10 cellular contexts compared by ENCODE assay signal in the genomic region with DNA sequence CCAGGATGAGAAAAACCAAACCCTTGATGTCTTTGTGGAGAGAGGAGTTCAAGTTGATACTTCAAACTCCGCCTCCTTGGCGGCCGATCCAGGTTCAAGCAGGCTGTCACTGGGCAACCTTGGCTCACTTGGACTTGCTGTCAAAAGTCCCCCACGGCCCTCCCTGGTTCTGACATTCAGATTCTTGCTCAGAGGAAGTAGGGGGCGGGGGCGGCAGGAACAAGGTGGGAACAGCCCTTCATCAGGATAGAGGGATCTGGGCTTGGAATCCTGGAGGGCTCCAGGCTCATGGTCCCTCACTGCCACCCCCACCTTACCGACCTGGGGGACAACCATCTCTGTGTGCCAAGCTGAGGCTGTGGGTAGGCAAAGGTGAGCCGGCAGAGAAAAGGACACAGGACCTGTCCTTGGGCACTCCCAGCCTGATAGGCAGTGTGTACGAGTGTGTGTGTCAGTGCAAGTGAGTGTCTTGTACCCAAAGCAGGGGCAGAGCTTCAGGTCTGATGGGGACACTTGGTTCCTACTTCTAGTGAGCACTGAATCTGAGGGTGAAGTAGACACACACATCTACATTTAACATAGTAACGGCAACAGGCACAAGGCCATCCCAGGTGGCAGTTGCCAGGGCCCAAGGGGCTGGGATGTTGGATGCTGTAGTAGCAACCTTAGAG. TPM values are rescaled to one million over a fixed set of nuclear protein-coding genes. Genes with fewer than 3 reads are reported as not detected.
DNase-seq lines count a peak whose midpoint lies in the region; ATAC-seq, FAIRE-seq and TF ChIP-seq lines count a peak whose summit lies in the region.
"Had no signal": no experiment of that assay in that cellular context is flagged by ENCODE, and none has a peak within 500 bp of the region (broad histone marks: within the 10 kb centered on the region; RNA-seq: fewer than 3 reads in every experiment).

No MANE protein-coding gene starts in this region.

- peaks cover 23% of the 10 kb centered on the region for H3K36me3 Mint-ChIP-seq in T-helper 17 cell (ENCODE audit: low read depth)

- no peak for ATAC-seq in T-helper 17 cell

- H3K27ac ChIP-seq in effector memory CD4-positive, alpha-beta T cell (ENCODE audit: insufficient read depth, low read length, poor library complexity, severe bottlenecking), result peak overlapping the region; percentile 98
- H3K27ac ChIP-seq in skin epidermis, result peak overlapping the region in 20 of 21 experiments; percentile 82 to 99 (median 94)

- peaks cover 73% of the 10 kb centered on the region for H3K4me1 ChIP-seq in effector memory CD4-positive, alpha-beta T cell (ENCODE audit: control insufficient read depth, insufficient read depth, low read length, poor library complexity, severe bottlenecking)

- FAIRE-seq in GM12892 (lab: Jason Lieb, UNC), result peak; percentile 71

- peak overlapping the region; percentile 98 for H3K4me3 ChIP-seq in effector memory CD4-positive, alpha-beta T cell (ENCODE audit: insufficient read depth, low read depth, low read length, poor library complexity, severe bottlenecking)
- peak overlapping the region in 4 of 7 experiments; percentile 6 to 59 (median 8) for H3K4me3 ChIP-seq in skin epidermis

- H3K27me3 Mint-ChIP-seq in T-helper 17 cell, result no peaks in the 10 kb centered on the region

- H3K9me3 ChIP-seq in T-helper 17 cell (ENCODE audit: control insufficient read depth, low read length, poor library complexity, severe bottlenecking), result no peaks in the 10 kb centered on the region
- no peaks in the 10 kb centered on the region for H3K9me3 ChIP-seq in effector memory CD4-positive, alpha-beta T cell (ENCODE audit: control insufficient read depth, low read length)

- peak overlapping the region; percentile 100 for H3K27ac Mint-ChIP-seq in T-helper 17 cell

- DNase-seq in GM12892 (ENCODE audit: insufficient read length) (peak; percentile 16), T-helper 17 cell (no peak), HK-2 (ENCODE audit: unreplicated experiment) (no peak), NCI-H2029 (lab: John Stamatoyannopoulos, UW) (no peak), NCI-H1105 treated with DMSO at 0.1 percent for 48 hours (lab: John Stamatoyannopoulos, UW) (no peak), NCI-H82 treated with DMSO at 0.1 percent for 48 hours (lab: John Stamatoyannopoulos, UW; ENCODE audit: unreplicated experiment) (no peak)
- no peak for DNase-seq in effector memory CD4-positive, alpha-beta T cell
- DNase-seq: cerebellar nuclear complex had no signal

- no peak; the same call in 1 of the 2 replicates for TF ChIP-seq POLR2A in GM12892 (IDR thresholded peaks at IDR 0.05; ENCODE audit: low read depth, low read length)

- no peaks in the 10 kb centered on the region for H3K27me3 ChIP-seq in effector memory CD4-positive, alpha-beta T cell (replicated peaks; ENCODE audit: control insufficient read depth, insufficient read depth, low read length, poor library complexity, severe bottlenecking)

- peaks cover 20% of the 10 kb centered on the region for H3K36me3 ChIP-seq in effector memory CD4-positive, alpha-beta T cell (ENCODE audit: control insufficient read depth, insufficient read depth, low read length)

- peaks cover 77% of the 10 kb centered on the region for H3K4me1 Mint-ChIP-seq in T-helper 17 cell

- peak overlapping the region; percentile 100 for H3K4me3 Mint-ChIP-seq in T-helper 17 cell

RNA-seq across cellular contexts. Expression of gene TSPOAP1, which starts 6.6 kb away (rescaled TPM):
- polyA plus RNA-seq in GM12892 (2012; ENCODE audit: missing spikeins), result 5.0 TPM
- total RNA-seq in T-helper 17 cell, result 10 to 100 TPM; 30.5 to 32.8 TPM
- total RNA-seq: SK-MEL-5 had no signal

RNA-seq across cellular contexts. Expression of gene SUPT4H1, which starts 16.8 kb away (rescaled TPM):
- polyA plus RNA-seq in GM12892 (2012; ENCODE audit: missing spikeins), result 94.9 TPM
- total RNA-seq in T-helper 17 cell, result 10 to 100 TPM; 41.3 to 50.6 TPM

RNA-seq across cellular contexts. Expression of gene MPO, which starts 54.5 kb away (rescaled TPM):
- not detected for polyA plus RNA-seq in GM12892 (2012; ENCODE audit: missing spikeins)
- under 1 TPM in 1 of 2 donors, not detected in 1; 0.07 TPM for total RNA-seq in T-helper 17 cell
- total RNA-seq: SK-MEL-5 had no signal
